ENCODE assay signal across 1 cellular context in genomic region chr4:151796106-151796505, GRCh38.
TF ChIP-seq lines count a peak whose summit lies in the region.

No MANE protein-coding gene starts in this region.

TF ChIP-seq in GM23338, 12 proteins besides CTCF, POLR2A, EP300 and RAD21 (continued from another document):
- TF ChIP-seq ZNF462 (CRISPR knock-in tag; IDR thresholded peaks at IDR 0.05): no peak
- no peak for TF ChIP-seq EZH2phosphoT487 (IDR thresholded peaks at IDR 0.05; ENCODE audit: unreplicated experiment)
- TF ChIP-seq JUNB (IDR thresholded peaks at IDR 0.05; ENCODE audit: unreplicated experiment): no peak
- TF ChIP-seq STAT1 (IDR thresholded peaks at IDR 0.05; ENCODE audit: unreplicated experiment): no peak
- TF ChIP-seq ETS1 (IDR thresholded peaks at IDR 0.05): no peak
- no peak for TF ChIP-seq CREB1 (CRISPR knock-in tag; IDR thresholded peaks at IDR 0.05; ENCODE audit: low read depth)
